ENCODE assay signal across 8 cellular contexts in genomic region chr19:58554494-58555368, GRCh38. TPM values are rescaled to one million over a fixed set of nuclear protein-coding genes. Genes with fewer than 3 reads are reported as not detected.
DNase-seq lines count a peak whose midpoint lies in the region; ATAC-seq and TF ChIP-seq lines count a peak whose summit lies in the region.

Gene CHMP2A (minus strand): TSS chr19:58555105. CDS start chr19:58554212, 893 bp downstream.

- peak within 1 kb of the TSS; percentile 96 for H3K27ac ChIP-seq in colonic mucosa
- H3K27ac ChIP-seq in left lung: peak within 1 kb of the TSS; percentile 91 to 96

- H3K9me3 ChIP-seq in colonic mucosa: no peaks in the 10 kb centered on the region
- no peaks in the 10 kb centered on the region for H3K9me3 ChIP-seq in left lung

- DNase-seq in GM13976 (ENCODE audit: low spot score): peak; percentile 96
- peak; percentile 96 for DNase-seq in activated B cell treated with CpG ODN at 0.5 μM for 24 hours
- DNase-seq in colonic mucosa: peak; percentile 99
- peak; percentile 98 to 99 for DNase-seq in left lung
- peak; percentile 98 for DNase-seq in stimulated activated CD4-positive, alpha-beta T cell treated with anti-CD3 and anti-CD28 coated beads, Interleukin-4, amount 100 ng/mL, for 1 hour
- DNase-seq in NCI-H2171 treated with DMSO at 0.1 percent for 48 hours (lab: John Stamatoyannopoulos, UW): no peak
- DNase-seq in SKM-1 treated with dmso at 0.1 percent for 144 hours (lab: John Stamatoyannopoulos, UW; ENCODE audit: unreplicated experiment): no peak

- no peaks in the 10 kb centered on the region for H3K27me3 Mint-ChIP-seq in activated B cell treated with CpG ODN at 0.5 μM for 24 hours

- TF ChIP-seq CTCF in GM13976 (IDR thresholded peaks at IDR 0.05; ENCODE audit: borderline replicate concordance, control extremely low read depth, extremely low read depth, insufficient read depth, missing control alignments) (no peak), activated B cell treated with CpG ODN at 0.5 μM for 24 hours (IDR thresholded peaks at IDR 0.05) (no peak), colonic mucosa (IDR thresholded peaks at IDR 0.05) (no peak), left lung (IDR thresholded peaks at IDR 0.05) (no peak)

- H3K4me1 Mint-ChIP-seq in activated B cell treated with CpG ODN at 0.5 μM for 24 hours: peaks cover 54% of the 10 kb centered on the region

- H3K9ac ChIP-seq in colonic mucosa (ENCODE audit: low read depth in 2 of 2, low read length in 2 of 2): peak within 1 kb of the TSS; percentile 94 to 95

- H3K4me1 ChIP-seq in colonic mucosa (peaks cover 20% of the 10 kb centered on the region), left lung (peaks cover 24 to 48% of the 10 kb centered on the region in 2 donors)

- peak within 1 kb of the TSS; percentile 91 for H3K4me3 Mint-ChIP-seq in activated B cell treated with CpG ODN at 0.5 μM for 24 hours

- POLR2A ChIA-PET in activated B cell treated with CpG ODN at 0.5 μM for 24 hours (lab: Charles Lee): interaction anchor here (0.6 to 3.8 kb wide), 19 partner anchors 8 to 653 kb away, joined by 3 to 78 read pairs (median 5); partner anchors contain the start of genes MZF1, TRIM28, ZBTB45 and ZNF132

- peaks cover 79% of the 10 kb centered on the region for H3K36me3 Mint-ChIP-seq in activated B cell treated with CpG ODN at 0.5 μM for 24 hours (ENCODE audit: low read depth)

- H3K27me3 ChIP-seq in colonic mucosa (no peaks in the 10 kb centered on the region), left lung (no peaks in the 10 kb centered on the region)

- H3K4me3 ChIP-seq in colonic mucosa (peak within 1 kb of the TSS; percentile 80), left lung (peak within 1 kb of the TSS; percentile 76 to 82)

- intact Hi-C loops in activated B cell treated with CpG ODN at 0.5 μM for 24 hours (cut with micrococcal nuclease) (loop anchor here (1.0 kb wide), 2 partner anchors 10 to 35 kb away; partner anchors contain the start of genes TRIM28 and ZBTB45), colonic mucosa (cut with DNase I) (no loop called here), left lung (cut with DNase I) (no loop called here)

- in situ Hi-C loops in GM13976 (cut with MboI; ENCODE audit: low sequenced_read_pairs, unreplicated experiment): no loop called here

- H3K27ac Mint-ChIP-seq in activated B cell treated with CpG ODN at 0.5 μM for 24 hours: peak within 1 kb of the TSS; percentile 96

- H3K36me3 ChIP-seq in colonic mucosa (peaks cover 16% of the 10 kb centered on the region), left lung (peaks cover 0 to 61% of the 10 kb centered on the region in 2 donors)

- no peaks in the 10 kb centered on the region for H3K9me3 Mint-ChIP-seq in activated B cell treated with CpG ODN at 0.5 μM for 24 hours

- ATAC-seq in HG03108 (IDR thresholded peaks at IDR 0.05; ENCODE audit: unreplicated experiment) (peak; percentile 20), activated B cell treated with CpG ODN at 0.5 μM for 24 hours (ENCODE audit: low read depth) (peak; percentile 33), left lung (peak; percentile 44)

- CTCF ChIA-PET in activated B cell treated with CpG ODN at 0.5 μM for 24 hours (lab: Charles Lee): interaction anchor here (0.8 to 1.7 kb wide), 2 partner anchors 17 to 35 kb away, joined by 3 to 12 read pairs; partner anchors contain the start of gene ZBTB45

RNA-seq across cellular contexts. Expression of gene CHMP2A, which starts in this region (rescaled TPM):
- total RNA-seq in activated B cell treated with CpG ODN at 0.5 μM for 24 hours: 95.6 and 96.3 TPM in 2 replicates
- total RNA-seq in colonic mucosa: 100 to 1,000 TPM; 176 to 183 TPM
- 100 to 1,000 TPM; 107 to 120 TPM for total RNA-seq in left lung

Comparison
In these comparisons a context has a peak if more than half of its experiments do, and no peak if none do; other contexts are left out.
1. DNase-seq: peak in GM13976 (single experiment), activated B cell treated with CpG ODN at 0.5 μM for 24 hours (single experiment), colonic mucosa (single experiment), left lung (2 of 2) and stimulated activated CD4-positive, alpha-beta T cell treated with anti-CD3 and anti-CD28 coated beads, Interleukin-4, amount 100 ng/mL, for 1 hour (single experiment); none in NCI-H2171 treated with DMSO at 0.1 percent for 48 hours (single experiment) and SKM-1 treated with dmso at 0.1 percent for 144 hours (single experiment).
2. Peak in every context shown above with its lines, with median percentiles within 50 percentile points of each other: ATAC-seq.